In the genomic region with DNA sequence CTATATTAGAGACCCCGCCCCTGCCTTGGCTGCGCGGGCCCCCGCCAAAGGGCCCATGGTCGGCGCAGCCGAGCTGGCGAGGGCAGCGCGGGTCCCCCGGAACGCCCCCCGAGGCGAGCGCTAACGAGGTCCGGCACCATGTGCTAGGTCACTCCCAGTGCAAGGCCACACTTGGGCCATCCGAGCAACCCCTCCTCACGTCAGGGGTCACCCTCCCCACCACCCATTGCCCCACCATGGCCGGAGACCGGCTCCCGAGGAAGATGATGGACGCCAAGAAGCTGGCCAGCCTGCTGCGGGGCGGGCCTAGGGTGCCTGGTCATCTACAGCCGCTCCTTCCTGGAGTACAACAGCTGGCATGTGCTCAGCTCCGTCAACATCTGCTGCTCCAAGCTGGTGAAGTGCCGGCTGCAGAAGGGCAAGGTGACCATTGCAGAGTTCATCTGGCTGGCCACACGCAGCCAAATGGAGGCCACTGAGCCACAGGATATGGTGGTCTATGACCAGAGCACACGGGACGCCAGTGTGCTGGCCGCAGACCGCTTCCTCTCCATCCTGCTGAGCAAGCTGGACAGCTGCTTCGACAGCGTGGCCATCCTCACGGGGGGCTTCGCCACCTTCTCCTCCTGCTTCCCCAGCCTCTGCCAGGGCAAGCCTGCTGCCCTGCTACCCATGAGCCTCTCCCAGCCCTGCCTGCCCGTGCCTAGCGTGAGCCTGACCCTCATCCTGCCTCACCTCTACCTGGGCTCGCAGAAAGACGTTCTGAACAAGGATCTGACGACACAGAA, we compare ENCODE assay signal across 7 cellular contexts.
DNase-seq lines count a peak whose midpoint lies in the region; TF ChIP-seq lines count a peak whose summit lies in the region.
"Had no signal": no experiment of that assay in that cellular context is flagged by ENCODE, and none has a peak within 500 bp of the region (broad histone marks: within the 10 kb centered on the region; RNA-seq: fewer than 3 reads in every experiment).

No MANE protein-coding gene starts in this region.

- peaks cover 14% of the 10 kb centered on the region for H3K36me3 Mint-ChIP-seq in activated naive CD4-positive, alpha-beta T cell treated with anti-CD3 and anti-CD28 coated beads, Interleukin-2, amount 10 ng/mL, durations not matched to agents 7 days and 5 days

- peaks cover 6% of the 10 kb centered on the region for H3K27me3 Mint-ChIP-seq in activated naive CD4-positive, alpha-beta T cell treated with anti-CD3 and anti-CD28 coated beads, Interleukin-2, amount 10 ng/mL, durations not matched to agents 7 days and 5 days

- no peak for DNase-seq in activated naive CD4-positive, alpha-beta T cell treated with anti-CD3 and anti-CD28 coated beads, Interleukin-2, amount 10 ng/mL, durations not matched to agents 7 days and 5 days
- DNase-seq in activated naive CD4-positive, alpha-beta T cell (lab: John Stamatoyannopoulos, UW) = no peak
- DNase-seq in fibroblast of pulmonary artery (ENCODE audit: low read depth) (no peak), cerebellar nuclear complex (lab: John Stamatoyannopoulos, UW) (no peak), glomerular visceral epithelial cell (ENCODE audit: extremely low spot score) (no peak)
- DNase-seq: C1 segment of cervical spinal cord had no signal

- H3K9me3 Mint-ChIP-seq in activated naive CD4-positive, alpha-beta T cell treated with anti-CD3 and anti-CD28 coated beads, Interleukin-2, amount 10 ng/mL, durations not matched to agents 7 days and 5 days = no peaks in the 10 kb centered on the region

- H3K27me3 ChIP-seq in subcutaneous abdominal adipose tissue (ENCODE audit: control insufficient read depth in 5 of 5, insufficient read depth in 4 of 5, low read length in 5 of 5) = no peaks in the 10 kb centered on the region

- no peaks in the 10 kb centered on the region for H3K9me3 ChIP-seq in subcutaneous abdominal adipose tissue (ENCODE audit: control insufficient read depth in 5 of 5, low read length in 5 of 5)

- CTCF ChIA-PET in activated naive CD4-positive, alpha-beta T cell treated with anti-CD3 and anti-CD28 coated beads, Interleukin-2, amount 10 ng/mL, durations not matched to agents 7 days and 5 days (lab: Charles Lee) = no interaction called here

- H3K4me3 ChIP-seq in fibroblast of pulmonary artery (replicated peaks; ENCODE audit: low read depth, low read length) = peak overlapping the region; percentile 93
- peak overlapping the region in 1 of 5 donors; percentile 4 for H3K4me3 ChIP-seq in subcutaneous abdominal adipose tissue (ENCODE audit: low read depth in 1 of 5, low read length in 5 of 5)

- H3K9ac ChIP-seq in subcutaneous abdominal adipose tissue (ENCODE audit: low read length in 5 of 5) = peak overlapping the region in 3 of 5 donors; percentile 30 to 93 (median 80)

- H3K4me3 Mint-ChIP-seq in activated naive CD4-positive, alpha-beta T cell treated with anti-CD3 and anti-CD28 coated beads, Interleukin-2, amount 10 ng/mL, durations not matched to agents 7 days and 5 days = peak overlapping the region; percentile 42

- H3K4me1 ChIP-seq in subcutaneous abdominal adipose tissue (ENCODE audit: control insufficient read depth in 5 of 5, insufficient read depth in 5 of 5, low read length in 5 of 5) = peaks cover 0 to 29% (median 22%) of the 10 kb centered on the region in 5 donors

- peak overlapping the region; percentile 28 for H3K27ac Mint-ChIP-seq in activated naive CD4-positive, alpha-beta T cell treated with anti-CD3 and anti-CD28 coated beads, Interleukin-2, amount 10 ng/mL, durations not matched to agents 7 days and 5 days

- peaks cover 0 to 37% (median 14%) of the 10 kb centered on the region in 5 donors for H3K36me3 ChIP-seq in subcutaneous abdominal adipose tissue (ENCODE audit: control insufficient read depth in 5 of 5, insufficient read depth in 5 of 5, low read length in 5 of 5)

- TF ChIP-seq CTCF in fibroblast of pulmonary artery (IDR thresholded peaks at IDR 0.05; ENCODE audit: low read length, missing control alignments) = no peak

- H3K27ac ChIP-seq in subcutaneous abdominal adipose tissue (ENCODE audit: low read depth, low read length) = peak overlapping the region; percentile 94

- H3K4me1 Mint-ChIP-seq in activated naive CD4-positive, alpha-beta T cell treated with anti-CD3 and anti-CD28 coated beads, Interleukin-2, amount 10 ng/mL, durations not matched to agents 7 days and 5 days = peaks cover 21% of the 10 kb centered on the region
